12 cellular contexts compared by ENCODE assay signal in genomic region chr11:73019448-73019847, GRCh38.
"Had no signal": no experiment of that assay in that cellular context is flagged by ENCODE, and none has a peak within 500 bp of the region (broad histone marks: within the 10 kb centered on the region; RNA-seq: fewer than 3 reads in every experiment).

No MANE protein-coding gene starts in this region.

- H3K9me3 ChIP-seq: thyroid gland had no signal

- H3K27me3 ChIP-seq: sigmoid colon, stomach, thyroid gland had no signal

- H3K27ac ChIP-seq: sigmoid colon, stomach, thyroid gland had no signal

- H3K4me3 ChIP-seq: sigmoid colon, stomach, thyroid gland had no signal

- ATAC-seq: esophagus mucosa had no signal

- H3K4me1 ChIP-seq: thyroid gland had no signal

- H3K36me3 ChIP-seq: sigmoid colon, stomach, thyroid gland had no signal

- DNase-seq: activated CD4-positive, alpha-beta T cell treated with anti-CD3 and anti-CD28 coated beads, Interleukin-2, amount 50 U/mL, for 1 hour; activated CD8-positive, alpha-beta memory T cell treated with anti-CD3 and anti-CD28 coated beads for 24 hours; activated naive CD4-positive, alpha-beta T cell; activated naive CD8-positive, alpha-beta T cell treated with anti-CD3 and anti-CD28 coated beads, Interleukin-2, amount 10 ng/mL, durations not matched to agents 7 days and 5 days; aorta; dermis blood vessel endothelial cell; glutamatergic neuron; sigmoid colon; stimulated activated CD4-positive, alpha-beta T cell treated with anti-CD3 and anti-CD28 coated beads, Interleukin-2, amount 100 ng/mL, for 24 hours; stomach; thyroid gland had no signal
